ENCODE assay signal across 8 cellular contexts in the genomic region with DNA sequence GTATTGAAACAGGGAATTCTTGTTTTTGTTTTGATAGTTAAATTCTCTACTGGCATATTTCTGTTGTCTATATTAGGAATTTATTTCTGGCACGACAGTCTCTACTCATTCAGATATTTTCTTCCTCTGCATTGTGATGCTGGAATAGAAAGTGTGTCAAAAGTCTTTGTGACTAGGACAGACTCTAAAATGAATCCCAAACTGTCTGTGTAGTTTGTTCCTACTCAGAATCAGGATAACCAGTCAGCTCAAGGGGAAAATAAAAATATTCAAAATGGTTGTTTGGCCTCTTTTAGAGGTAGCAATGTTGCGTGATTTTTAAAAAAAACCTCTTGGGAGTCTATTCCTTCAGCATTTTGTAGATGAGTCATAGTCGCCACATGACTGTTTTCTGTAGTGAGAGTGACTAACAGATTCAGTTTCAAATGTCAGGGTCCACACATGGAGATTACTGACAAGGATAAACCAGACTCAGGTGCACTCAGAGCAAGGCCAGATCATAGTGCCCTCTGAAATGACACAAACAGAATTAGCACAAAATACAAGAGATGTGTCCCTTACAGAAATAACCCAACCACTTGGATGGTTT. TPM values are rescaled to one million over a fixed set of nuclear protein-coding genes. Genes with fewer than 3 reads are reported as not detected.
DNase-seq lines count a peak whose midpoint lies in the region; ATAC-seq and TF ChIP-seq lines count a peak whose summit lies in the region.

No MANE protein-coding gene starts in this region.

- H3K4me1 ChIP-seq in MM.1S (ENCODE audit: low read length) = peaks cover 15% of the 10 kb centered on the region
- H3K4me1 ChIP-seq in right atrium auricular region = no peaks in the 10 kb centered on the region
- H3K4me1 ChIP-seq in vagina = no peaks in the 10 kb centered on the region

- no peaks in the 10 kb centered on the region; the same call in 1 of the 2 replicates for H3K27me3 ChIP-seq in MM.1S (replicated peaks; ENCODE audit: insufficient read depth, low read length)
- H3K27me3 ChIP-seq in right atrium auricular region = no peaks in the 10 kb centered on the region
- no peaks in the 10 kb centered on the region for H3K27me3 ChIP-seq in vagina

- H3K27ac ChIP-seq in MM.1S (ENCODE audit: low read length) = no peak overlapping the region
- peak overlapping the region in 1 of 2 donors; percentile 10 for H3K27ac ChIP-seq in right atrium auricular region
- no peak overlapping the region for H3K27ac ChIP-seq in vagina

- H3K79me2 ChIP-seq in MM.1S (ENCODE audit: low read length) = no peaks in the 10 kb centered on the region

- no peaks in the 10 kb centered on the region for H4K20me1 ChIP-seq in MM.1S (ENCODE audit: insufficient read depth, low read length)

- DNase-seq in MM.1S = peak; percentile 80
- peak; percentile 69 for DNase-seq in fibroblast of the aortic adventitia (ENCODE audit: low read depth)
- DNase-seq in right atrium auricular region (ENCODE audit: low spot score) = no peak
- no peak for DNase-seq in 8988T
- no peak for DNase-seq in hippocampal formation (lab: John Stamatoyannopoulos, UW)
- DNase-seq in vagina (ENCODE audit: extremely low spot score in 2 of 2) = no peak

- no peaks in the 10 kb centered on the region for H3K9me2 ChIP-seq in MM.1S (replicated peaks; ENCODE audit: insufficient read depth, low read length)

- H3K9me3 ChIP-seq in MM.1S (replicated peaks; ENCODE audit: insufficient read depth, low read length) (no peaks in the 10 kb centered on the region), right atrium auricular region (no peaks in the 10 kb centered on the region), vagina (no peaks in the 10 kb centered on the region)

- H3K4me2 ChIP-seq in MM.1S (ENCODE audit: low read depth, low read length) = peak overlapping the region; percentile 34

- TF ChIP-seq POLR2A in vagina (IDR thresholded peaks at IDR 0.05) = no peak

- no peak for TF ChIP-seq CTCF in MM.1S (IDR thresholded peaks at IDR 0.05; ENCODE audit: low read length)
- no peak for TF ChIP-seq CTCF in fibroblast of the aortic adventitia (IDR thresholded peaks at IDR 0.05; ENCODE audit: insufficient read depth, low read length)
- no peak for TF ChIP-seq CTCF in right atrium auricular region (IDR thresholded peaks at IDR 0.05)
- TF ChIP-seq CTCF in vagina (IDR thresholded peaks at IDR 0.05) = no peak

- H2AFZ ChIP-seq in MM.1S (ENCODE audit: low read length) = no peak overlapping the region

- no peak overlapping the region for H3K9ac ChIP-seq in MM.1S (ENCODE audit: low read length)

- H3F3A ChIP-seq in MM.1S (ENCODE audit: insufficient read depth, low read length) = peaks cover 14% of the 10 kb centered on the region

- no peaks in the 10 kb centered on the region for H3K36me3 ChIP-seq in MM.1S (replicated peaks; ENCODE audit: insufficient read depth, low read length)
- H3K36me3 ChIP-seq in right atrium auricular region = no peaks in the 10 kb centered on the region
- no peaks in the 10 kb centered on the region for H3K36me3 ChIP-seq in vagina

- intact Hi-C loops in vagina (cut with DNase I) = no loop called here

- ATAC-seq in GM18508 (IDR thresholded peaks at IDR 0.05; ENCODE audit: insufficient read depth, unreplicated experiment) = peak; percentile 98
- peak; percentile 97 for ATAC-seq in GM21825 (IDR thresholded peaks at IDR 0.05; ENCODE audit: unreplicated experiment)

- H3K4me3 ChIP-seq in MM.1S (ENCODE audit: low read length) = no peak overlapping the region
- H3K4me3 ChIP-seq in fibroblast of the aortic adventitia (ENCODE audit: low read depth, low read length) = no peak overlapping the region
- H3K4me3 ChIP-seq in right atrium auricular region = no peak overlapping the region
- no peak overlapping the region for H3K4me3 ChIP-seq in vagina

RNA-seq across cellular contexts. Expression of a gene that starts 13.1 kb away (rescaled TPM):
- total RNA-seq in fibroblast of the aortic adventitia (ENCODE audit: low replicate concordance) = 3.7 and 6.1 TPM in 2 replicates
- not detected for total RNA-seq in right atrium auricular region
- total RNA-seq in vagina = 1.2 TPM

Comparison
In these comparisons a context has a peak if more than half of its experiments do, and no peak if none do; other contexts are left out.
1. DNase-seq: peak in MM.1S (single experiment) and fibroblast of the aortic adventitia (single experiment); none in right atrium auricular region (single experiment), 8988T (single experiment), hippocampal formation (0 of 2) and vagina (0 of 2).